In the genomic region with DNA sequence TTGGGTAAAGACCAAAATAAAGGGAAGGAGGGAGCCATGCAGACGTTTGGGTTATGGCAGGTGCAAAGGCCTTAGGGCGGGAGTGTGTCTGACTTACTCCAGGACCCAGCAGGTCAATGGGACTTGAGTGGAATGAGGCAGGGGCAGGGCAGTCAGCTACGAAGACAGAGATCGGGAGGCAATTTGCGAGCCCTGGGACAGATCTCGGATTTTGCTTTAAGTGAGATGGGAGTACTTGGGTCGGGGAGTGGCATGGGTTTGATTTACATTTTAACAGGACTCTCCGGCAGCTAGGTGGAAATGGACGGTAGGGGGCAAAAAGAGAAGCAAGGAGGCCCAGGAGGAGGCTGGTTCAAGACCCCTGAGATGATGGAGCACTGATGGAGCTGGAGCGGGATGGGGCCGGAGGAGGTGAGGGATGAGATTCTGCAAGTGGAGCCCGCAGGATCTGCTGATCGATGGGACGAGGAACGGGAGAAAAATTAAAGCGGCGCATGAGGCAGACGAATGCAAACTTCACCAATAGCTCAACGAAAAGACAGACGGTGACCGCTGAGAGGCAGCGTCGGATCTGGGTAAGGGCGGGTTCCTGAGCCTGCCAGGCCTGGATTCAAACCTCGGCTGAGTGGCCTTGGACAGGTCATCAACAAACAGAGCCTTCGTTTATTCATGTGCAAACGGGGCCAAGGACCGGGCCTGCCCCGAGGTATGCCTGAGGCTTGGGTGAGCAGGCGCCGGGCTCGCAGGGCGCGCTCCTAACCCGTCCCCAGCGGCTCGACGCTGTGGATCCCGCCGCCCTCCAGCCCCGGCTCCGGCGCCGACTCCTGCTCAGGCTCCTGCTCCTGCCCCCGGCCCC, we compare ENCODE assay signal across 8 cellular contexts. TPM values are rescaled to one million over a fixed set of nuclear protein-coding genes. Genes with fewer than 3 reads are reported as not detected.
A peak's percentile ranks its signal among the peaks of the same experiment; 100 is the strongest.
DNase-seq lines count a peak whose midpoint lies in the region; ATAC-seq and TF ChIP-seq lines count a peak whose summit lies in the region.

No MANE protein-coding gene starts in this region.

- peak overlapping the region; percentile 82 for H3K27ac Mint-ChIP-seq in activated CD4-positive, alpha-beta memory T cell treated with anti-CD3 and anti-CD28 coated beads for 36 hours
- peak overlapping the region; percentile 81 for H3K27ac Mint-ChIP-seq in endodermal cell

- POLR2A ChIA-PET in activated CD4-positive, alpha-beta memory T cell treated with anti-CD3 and anti-CD28 coated beads for 36 hours (lab: Charles Lee) = interaction anchor here (0.6 to 1.3 kb wide), 8 partner anchors 15 to 109 kb away, joined by 3 to 11 read pairs (median 3); partner anchors contain the start of genes TBC1D20 and TRIB3

- no peak overlapping the region for H4K5ac ChIP-seq in mesendoderm (ENCODE audit: low read length)

- CTCF ChIA-PET in activated CD4-positive, alpha-beta memory T cell treated with anti-CD3 and anti-CD28 coated beads for 36 hours (lab: Charles Lee) = interaction anchor here (0.6 to 1.7 kb wide), 17 partner anchors 9 to 238 kb away, joined by 3 to 16 read pairs (median 4); partner anchors contain the start of gene TBC1D20

- peak overlapping the region; percentile 85 for H3K56ac ChIP-seq in mesendoderm (ENCODE audit: low read length)

- H3K4me3 Mint-ChIP-seq in activated CD4-positive, alpha-beta memory T cell treated with anti-CD3 and anti-CD28 coated beads for 36 hours = peak overlapping the region; percentile 79
- H3K4me3 Mint-ChIP-seq in endodermal cell = peak overlapping the region; percentile 65

- H3K4me1 ChIP-seq in endodermal cell (ENCODE audit: control insufficient read depth, insufficient read depth, low read length) (no peaks in the 10 kb centered on the region), mesendoderm (ENCODE audit: control insufficient read depth, low read depth, low read length) (peaks cover 3% of the 10 kb centered on the region)

- peak; percentile 58 for ATAC-seq in HG03354 (IDR thresholded peaks at IDR 0.05; ENCODE audit: poor library complexity, severe bottlenecking, unreplicated experiment)

- H3K9me3 ChIP-seq in endodermal cell (ENCODE audit: control insufficient read depth, low read length) = peaks cover 24% of the 10 kb centered on the region

- no peak overlapping the region for H2BK5ac ChIP-seq in mesendoderm (ENCODE audit: low read length)

- H3K18ac ChIP-seq in mesendoderm (ENCODE audit: low read length) = no peak overlapping the region

- peak overlapping the region; percentile 78 for H3K4me2 ChIP-seq in mesendoderm (ENCODE audit: low read length)

- no peak overlapping the region for H2BK15ac ChIP-seq in mesendoderm (replicated peaks; ENCODE audit: low read depth)

- DNase-seq in CD1c-positive myeloid dendritic cell (ENCODE audit: extremely low spot score) (peak; percentile 76), NCI-H460 (ENCODE audit: extremely low read depth, low read depth) (peak; percentile 64), endodermal cell (peak; percentile 94), mesendoderm (peak; percentile 92)
- peak; percentile 77 for DNase-seq in activated CD4-positive, alpha-beta memory T cell treated with anti-CD3 and anti-CD28 coated beads for 36 hours
- peak; percentile 37 for DNase-seq in stimulated activated CD8-positive, alpha-beta memory T cell treated with anti-CD3 and anti-CD28 coated beads, Interleukin-15, amount 100 ng/mL, for 24 hours (ENCODE audit: low read depth)

- no peaks in the 10 kb centered on the region for H3K27me3 ChIP-seq in endodermal cell (ENCODE audit: control insufficient read depth, insufficient read depth, low read length, poor library complexity, severe bottlenecking)
- no peaks in the 10 kb centered on the region for H3K27me3 ChIP-seq in mesendoderm (ENCODE audit: insufficient read depth, low read length, poor library complexity)

- peak; percentile 57 for TF ChIP-seq POLR2A in GM19193 (IDR thresholded peaks at IDR 0.05; ENCODE audit: extremely low read depth, insufficient read depth, insufficient read length)

- H3K4ac ChIP-seq in mesendoderm (ENCODE audit: low read depth, low read length) = no peak overlapping the region

- H3K36me3 Mint-ChIP-seq in activated CD4-positive, alpha-beta memory T cell treated with anti-CD3 and anti-CD28 coated beads for 36 hours = peaks cover 33% of the 10 kb centered on the region
- H3K36me3 Mint-ChIP-seq in endodermal cell (ENCODE audit: low read depth) = peaks cover 22% of the 10 kb centered on the region

- WGBS in endodermal cell (ENCODE audit: insufficient coverage in 1 of 2, insufficient read length in 1 of 2), 2 experiments = 4 to 9% methylated on average over 20 to 40 of the region's 45 CpGs
- no CpG with 5 or more reads among the region's 45 CpGs for WGBS in mesendoderm (ENCODE audit: extremely low coverage, insufficient coverage, low lambda C conversion rate)

- peaks cover 17% of the 10 kb centered on the region for H3K79me1 ChIP-seq in mesendoderm (ENCODE audit: low read length)

- peaks cover 21% of the 10 kb centered on the region for H3K36me3 ChIP-seq in endodermal cell (ENCODE audit: control insufficient read depth, insufficient read depth, low read length)
- peaks cover 1% of the 10 kb centered on the region for H3K36me3 ChIP-seq in mesendoderm (ENCODE audit: control insufficient read depth, insufficient read depth, low read length)

- intact Hi-C loops in activated CD4-positive, alpha-beta memory T cell treated with anti-CD3 and anti-CD28 coated beads for 36 hours (cut with micrococcal nuclease) = loop anchor here (1.0 to 2.0 kb wide), 2 partner anchors 72 to 111 kb away; partner anchors contain the start of gene ZCCHC3

- H3K23ac ChIP-seq in mesendoderm (ENCODE audit: low read length) = no peak overlapping the region

- peaks cover 9% of the 10 kb centered on the region for H3K79me2 ChIP-seq in mesendoderm (ENCODE audit: control insufficient read depth, insufficient read depth, low read length)

- H2AK5ac ChIP-seq in mesendoderm (ENCODE audit: low read length) = no peak overlapping the region

- no peaks in the 10 kb centered on the region for H3K9me3 Mint-ChIP-seq in activated CD4-positive, alpha-beta memory T cell treated with anti-CD3 and anti-CD28 coated beads for 36 hours
- H3K9me3 Mint-ChIP-seq in endodermal cell = peaks cover 14% of the 10 kb centered on the region

- H3K27ac ChIP-seq in endodermal cell (ENCODE audit: low read depth, low read length) (no peak overlapping the region), mesendoderm (ENCODE audit: low read depth, low read length) (no peak overlapping the region)

- TF ChIP-seq CTCF in endodermal cell (conservative IDR thresholded peaks at IDR 0.05) = peak; percentile 74

- no peaks in the 10 kb centered on the region for H3K27me3 Mint-ChIP-seq in activated CD4-positive, alpha-beta memory T cell treated with anti-CD3 and anti-CD28 coated beads for 36 hours
- peaks cover 4% of the 10 kb centered on the region for H3K27me3 Mint-ChIP-seq in endodermal cell (ENCODE audit: insufficient read depth)

- peaks cover 39% of the 10 kb centered on the region for H3K4me1 Mint-ChIP-seq in activated CD4-positive, alpha-beta memory T cell treated with anti-CD3 and anti-CD28 coated beads for 36 hours (ENCODE audit: low read depth)
- peaks cover 8% of the 10 kb centered on the region for H3K4me1 Mint-ChIP-seq in endodermal cell

- no peak overlapping the region for H2BK120ac ChIP-seq in mesendoderm (ENCODE audit: low read depth, low read length)

- H3K4me3 ChIP-seq in endodermal cell (ENCODE audit: low read length) = peak overlapping the region; percentile 77
- peak overlapping the region; percentile 41 for H3K4me3 ChIP-seq in mesendoderm (ENCODE audit: low read length)

- H4K8ac ChIP-seq in mesendoderm (ENCODE audit: low read depth, low read length) = no peak overlapping the region

- H3K9ac ChIP-seq in endodermal cell (ENCODE audit: extremely low read depth, low read length, poor library complexity, severe bottlenecking) (no peak overlapping the region), mesendoderm (ENCODE audit: low read length) (peak overlapping the region; percentile 70)

RNA-seq across cellular contexts. Expression of gene RBCK1, which starts 0.8 kb away (rescaled TPM):
- 211 and 227 TPM in 2 replicates for total RNA-seq in NCI-H460 (2014; rRNA removed; shearing (Covaris generic))
- polyA plus RNA-seq in NCI-H460 (2014; cell fraction: nucleus; rRNA removed) = 224 and 242 TPM in 2 replicates
- total RNA-seq in activated CD4-positive, alpha-beta memory T cell treated with anti-CD3 and anti-CD28 coated beads for 36 hours = 100 to 1,000 TPM; 137 to 139 TPM
- total RNA-seq in endodermal cell = 10 to 100 TPM; 61.7 to 63.7 TPM
- polyA plus RNA-seq in endodermal cell (2013, experiment 1 of 2) = 56.3 TPM
- 44.3 TPM for polyA plus RNA-seq in endodermal cell (2013, experiment 2 of 2)
- polyA plus RNA-seq in mesendoderm (2013, experiment 1 of 2) = 38.6 TPM
- polyA plus RNA-seq in mesendoderm (2013, experiment 2 of 2) = 36.6 TPM

RNA-seq across cellular contexts. Expression of gene TRIB3, which starts 26.8 kb away (rescaled TPM):
- 433 and 534 TPM in 2 replicates for total RNA-seq in NCI-H460 (2014; rRNA removed; shearing (Covaris generic))
- polyA plus RNA-seq in NCI-H460 (2014; cell fraction: nucleus; rRNA removed) = 226 and 259 TPM in 2 replicates
- 10 to 100 TPM; 42.6 to 43.5 TPM for total RNA-seq in activated CD4-positive, alpha-beta memory T cell treated with anti-CD3 and anti-CD28 coated beads for 36 hours
- 1 to 10 TPM; 4.0 TPM for total RNA-seq in endodermal cell
- polyA plus RNA-seq in endodermal cell (2013, experiment 1 of 2) = 7.6 TPM
- polyA plus RNA-seq in endodermal cell (2013, experiment 2 of 2) = 5.8 TPM
- 9.3 TPM for polyA plus RNA-seq in mesendoderm (2013, experiment 1 of 2)
- polyA plus RNA-seq in mesendoderm (2013, experiment 2 of 2) = 10.0 TPM

RNA-seq across cellular contexts. Expression of gene TBC1D20, which starts 55.0 kb away (rescaled TPM):
- total RNA-seq in NCI-H460 (2014; rRNA removed; shearing (Covaris generic)) = 24.6 and 27.5 TPM in 2 replicates
- 26.0 and 28.6 TPM in 2 replicates for polyA plus RNA-seq in NCI-H460 (2014; cell fraction: nucleus; rRNA removed)
- 10 to 100 TPM; 18.8 to 20.4 TPM for total RNA-seq in activated CD4-positive, alpha-beta memory T cell treated with anti-CD3 and anti-CD28 coated beads for 36 hours
- total RNA-seq in endodermal cell = 10 to 100 TPM; 24.9 to 28.0 TPM
- 24.5 TPM for polyA plus RNA-seq in endodermal cell (2013, experiment 1 of 2)
- polyA plus RNA-seq in endodermal cell (2013, experiment 2 of 2) = 23.7 TPM
- polyA plus RNA-seq in mesendoderm (2013, experiment 1 of 2) = 8.6 TPM
- 8.9 TPM for polyA plus RNA-seq in mesendoderm (2013, experiment 2 of 2)

Comparison
In these comparisons a context has a peak if more than half of its experiments do, and no peak if none do; other contexts are left out.
1. DNase-seq: peak in every context shown above with its lines; median percentile 94 in endodermal cell; 92 in mesendoderm; 77 in activated CD4-positive, alpha-beta memory T cell treated with anti-CD3 and anti-CD28 coated beads for 36 hours; 76 in CD1c-positive myeloid dendritic cell; 64 in NCI-H460; 37 in stimulated activated CD8-positive, alpha-beta memory T cell treated with anti-CD3 and anti-CD28 coated beads, Interleukin-15, amount 100 ng/mL, for 24 hours.
2. RNA of gene TRIB3, which starts 26.8 kb away (total RNA-seq): 433 to 534 TPM in NCI-H460 and 42.6 to 43.5 TPM in activated CD4-positive, alpha-beta memory T cell treated with anti-CD3 and anti-CD28 coated beads for 36 hours; 4.0 TPM in endodermal cell; every median in the first group is over 4 times any median in the second.